ENCODE assay signal across 26 cellular contexts in the genomic region with DNA sequence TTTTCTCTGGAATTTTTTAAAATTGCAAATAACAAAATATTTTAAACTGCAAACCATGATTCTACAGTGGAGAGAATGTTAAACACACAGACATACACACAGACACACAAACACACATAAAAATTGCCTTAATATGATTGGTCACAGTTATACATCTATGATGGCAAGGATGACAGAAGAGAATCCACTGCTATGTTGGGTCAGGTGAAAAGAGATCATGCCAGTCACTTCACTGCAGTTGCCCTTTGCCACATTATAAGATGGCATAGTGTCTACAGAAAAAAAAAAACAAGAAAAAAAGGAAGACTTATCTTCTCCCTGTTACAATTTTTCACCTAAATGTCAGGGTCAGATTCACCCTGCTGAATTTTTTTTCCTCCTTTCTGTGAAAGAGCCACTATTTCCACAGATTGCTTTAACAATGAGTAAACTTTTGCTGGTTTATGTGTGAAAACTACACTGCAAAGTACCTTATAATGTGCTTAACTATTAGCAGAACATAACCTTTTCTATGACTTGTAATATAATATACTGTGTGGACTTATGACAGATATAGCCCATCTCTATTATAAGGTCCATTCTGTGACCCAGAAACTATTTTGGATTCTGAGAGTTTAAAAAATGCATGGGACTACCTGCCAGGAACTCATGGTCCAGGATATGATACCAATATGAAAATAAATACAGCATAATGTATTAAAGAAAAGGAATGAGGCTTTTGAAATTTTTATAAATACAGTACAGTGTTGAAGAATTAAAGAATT.
"Had no signal": no experiment of that assay in that cellular context is flagged by ENCODE, and none has a peak within 500 bp of the region (broad histone marks: within the 10 kb centered on the region; RNA-seq: fewer than 3 reads in every experiment).

No MANE protein-coding gene starts in this region.

- H3K4me3 ChIP-seq: stomach, suprapubic skin, testis, thoracic aorta, thyroid gland, tibial artery, tibial nerve, transverse colon, upper lobe of left lung, upper lobe of right lung, uterus, vagina had no signal

- H3K27me3 ChIP-seq: stomach, suprapubic skin, testis, thyroid gland, tibial artery, tibial nerve, transverse colon, upper lobe of left lung, upper lobe of right lung, uterus, vagina had no signal

- DNase-seq: stimulated activated CD4-positive, alpha-beta T cell treated with anti-CD3 and anti-CD28 coated beads, Interleukin-2, amount 100 ng/mL, for 48 hours; stimulated activated CD4-positive, alpha-beta T cell treated with anti-CD3 and anti-CD28 coated beads, Interleukin-4, amount 100 ng/mL, for 1 hour; stimulated activated CD4-positive, alpha-beta T cell treated with anti-CD3 and anti-CD28 coated beads, Interleukin-4, amount 100 ng/mL, for 24 hours; stimulated activated CD4-positive, alpha-beta T cell treated with anti-CD3 and anti-CD28 coated beads, Interleukin-4, amount 100 ng/mL, for 4 hours; stimulated activated CD8-positive, alpha-beta memory T cell treated with anti-CD3 and anti-CD28 coated beads, Interleukin-4, amount 100 ng/mL, for 48 hours; stimulated activated naive B cell treated with anti-CD40 and anti-IgM and Interleukin-4, amounts not matched to agents 10 μg/mL and 1 μg/mL and 100 μg/mL, for 72 hours; stimulated activated naive CD4-positive, alpha-beta T cell; stimulated activated naive CD4-positive, alpha-beta T cell treated with Interleukin-2 at 50 U/mL for 16 hours; stimulated activated naive CD8-positive, alpha-beta T cell treated with anti-CD3 and anti-CD28 coated beads, Interleukin-15, amount 100 ng/mL, for 72 hours; stimulated activated naive CD8-positive, alpha-beta T cell treated with anti-CD3 and anti-CD28 coated beads, Interleukin-15, Interleukin-2, amounts not matched to agents 100 U/mL and 50 U/mL, for 24 hours; stomach; substantia nigra; testis; thyroid gland; tibial artery; transverse colon; trophoblast cell; upper lobe of left lung; upper lobe of right lung; uterus had no signal

- H3K36me3 ChIP-seq: stomach, suprapubic skin, thoracic aorta, thyroid gland, tibial artery, tibial nerve, transverse colon, upper lobe of left lung, upper lobe of right lung, uterus, vagina had no signal

- H3K4me1 ChIP-seq: stomach, suprapubic skin, testis, tibial artery, transverse colon, upper lobe of left lung, upper lobe of right lung, uterus, vagina had no signal

- H3K27ac ChIP-seq: stomach, suprapubic skin, testis, thoracic aorta, thyroid gland, tibial artery, tibial nerve, transverse colon, upper lobe of left lung, upper lobe of right lung, uterus, vagina had no signal

- H3K9me3 ChIP-seq: suprapubic skin, testis, thoracic aorta, thyroid gland, transverse colon, upper lobe of left lung, upper lobe of right lung, uterus, vagina had no signal

- ATAC-seq: stimulated activated effector memory CD8-positive, alpha-beta T cell treated with anti-CD3 and anti-CD28 coated beads, Interleukin-12 subunit alpha, Interleukin-12 subunit beta, amount 100 ng/mL, for 72 hours; stimulated activated memory B cell treated with anti-CD40 and anti-IgM and Interleukin-4, amounts not matched to agents 10 μg/mL and 1 μg/mL and 100 μg/mL, for 72 hours; stimulated activated naive B cell treated with anti-CD40 and anti-IgM and Interleukin-4, amounts not matched to agents 10 μg/mL and 1 μg/mL and 100 μg/mL, for 72 hours; stimulated activated naive CD8-positive, alpha-beta T cell treated with anti-CD3 and anti-CD28 coated beads, Interleukin-15, amount 100 ng/mL, for 72 hours; stimulated activated naive CD8-positive, alpha-beta T cell treated with anti-CD3 and anti-CD28 coated beads, Interleukin-15, Interleukin-2, amounts not matched to agents 100 U/mL and 50 U/mL, for 24 hours; upper lobe of right lung had no signal
